2 cellular contexts compared by ENCODE assay signal in the genomic region with DNA sequence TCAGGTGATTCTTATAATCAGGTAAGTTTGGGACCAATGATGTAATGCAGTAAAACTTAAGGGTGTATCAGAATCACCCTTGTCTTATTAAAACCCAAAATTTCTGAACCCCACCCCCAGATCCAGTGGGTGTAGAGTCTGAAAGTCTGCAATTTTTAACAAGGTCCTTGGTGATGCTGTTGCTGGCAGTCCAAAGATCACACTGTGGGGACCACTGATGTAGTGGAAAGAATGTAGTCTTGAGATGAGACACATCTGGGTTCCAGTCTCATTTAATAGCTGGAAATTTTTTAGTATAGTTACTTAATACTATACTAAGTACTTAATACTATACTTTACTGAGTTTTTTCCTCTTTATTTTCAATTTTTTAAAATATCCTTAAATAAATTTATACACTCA.
A peak's percentile ranks its signal among the peaks of the same experiment; 100 is the strongest.
TF ChIP-seq lines count a peak whose summit lies in the region.

No MANE protein-coding gene starts in this region.

TF ChIP-seq in HepG2, 621 proteins besides CTCF, POLR2A, EP300 and RAD21:
- TF ChIP-seq ISL2 (CRISPR knock-in tag; IDR thresholded peaks at IDR 0.05) (no peak), ATF7 (IDR thresholded peaks at IDR 0.05) (0 out of 2 replicates have a peak, but pooled peaks have one; percentile 14), ATF7 (CRISPR knock-in tag; IDR thresholded peaks at IDR 0.05) (no peak)

TF ChIP-seq in GM12878, 131 proteins besides CTCF, POLR2A, EP300 and RAD21:
- TF ChIP-seq ATF7 (IDR thresholded peaks at IDR 0.05; ENCODE audit: low read depth) (0 out of 2 replicates have a peak, but pooled peaks have one; percentile 14), ZNF24 (IDR thresholded peaks at IDR 0.05) (no peak), SREBF2 (IDR thresholded peaks at IDR 0.05; ENCODE audit: low read length) (no peak)
- TF ChIP-seq, protein P1, sequence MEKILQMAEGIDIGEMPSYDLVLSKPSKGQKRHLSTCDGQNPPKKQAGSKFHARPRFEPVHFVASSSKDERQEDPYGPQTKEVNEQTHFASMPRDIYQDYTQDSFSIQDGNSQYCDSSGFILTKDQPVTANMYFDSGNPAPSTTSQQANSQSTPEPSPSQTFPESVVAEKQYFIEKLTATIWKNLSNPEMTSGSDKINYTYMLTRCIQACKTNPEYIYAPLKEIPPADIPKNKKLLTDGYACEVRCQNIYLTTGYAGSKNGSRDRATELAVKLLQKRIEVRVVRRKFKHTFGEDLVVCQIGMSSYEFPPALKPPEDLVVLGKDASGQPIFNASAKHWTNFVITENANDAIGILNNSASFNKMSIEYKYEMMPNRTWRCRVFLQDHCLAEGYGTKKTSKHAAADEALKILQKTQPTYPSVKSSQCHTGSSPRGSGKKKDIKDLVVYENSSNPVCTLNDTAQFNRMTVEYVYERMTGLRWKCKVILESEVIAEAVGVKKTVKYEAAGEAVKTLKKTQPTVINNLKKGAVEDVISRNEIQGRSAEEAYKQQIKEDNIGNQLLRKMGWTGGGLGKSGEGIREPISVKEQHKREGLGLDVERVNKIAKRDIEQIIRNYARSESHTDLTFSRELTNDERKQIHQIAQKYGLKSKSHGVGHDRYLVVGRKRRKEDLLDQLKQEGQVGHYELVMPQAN (conservative IDR thresholded peaks at IDR 0.05): no peak
